ENCODE assay signal across 11 cellular contexts in genomic region chr11:45209480-45209879, GRCh38.
DNase-seq lines count a peak whose midpoint lies in the region; ATAC-seq and TF ChIP-seq lines count a peak whose summit lies in the region.
"Had no signal": no experiment of that assay in that cellular context is flagged by ENCODE, and none has a peak within 500 bp of the region (broad histone marks: within the 10 kb centered on the region; RNA-seq: fewer than 3 reads in every experiment).

No MANE protein-coding gene starts in this region.

- WGBS in psoas muscle, 3 donors: 31 to 51% (median 41%) methylated on average over 11 of the region's 11 CpGs

- peak; percentile 69 for DNase-seq in NCI-H1092 treated with DMSO at 0.1 percent for 48 hours (lab: John Stamatoyannopoulos, UW)
- no peak for DNase-seq in NCI-H1092 (lab: John Stamatoyannopoulos, UW)
- DNase-seq in psoas muscle: no peak
- DNase-seq in uterus: no peak
- DNase-seq in anterior cingulate cortex (lab: John Stamatoyannopoulos, UW): no peak
- DNase-seq in GM03348 (ENCODE audit: low spot score): no peak
- DNase-seq: amniotic stem cell; NCI-H146; stimulated activated naive CD4-positive, alpha-beta T cell treated with Interleukin-2 at 50 U/mL for 16 hours had no signal

- TF ChIP-seq CTCF in psoas muscle (IDR thresholded peaks at IDR 0.05) (no peak), uterus (IDR thresholded peaks at IDR 0.05) (no peak)

- no peak for TF ChIP-seq POLR2A in uterus (IDR thresholded peaks at IDR 0.05)

- H3K27me3 ChIP-seq in iPS-18a (ENCODE audit: control insufficient read depth, insufficient read depth, low read length): no peaks in the 10 kb centered on the region
- H3K27me3 ChIP-seq in psoas muscle (ENCODE audit: insufficient read depth in 3 of 3, low read length in 2 of 3): no peaks in the 10 kb centered on the region
- no peaks in the 10 kb centered on the region for H3K27me3 ChIP-seq in uterus

- peaks cover 10% of the 10 kb centered on the region for H3K4me1 ChIP-seq in iPS-18a (ENCODE audit: control insufficient read depth, low read depth, low read length)
- peaks cover 27% of the 10 kb centered on the region for H3K4me1 ChIP-seq in psoas muscle
- H3K4me1 ChIP-seq in uterus: peaks cover 0 to 20% of the 10 kb centered on the region in 2 donors

- H3K9me3 ChIP-seq in iPS-18a (ENCODE audit: control insufficient read depth, low read depth, low read length): no peaks in the 10 kb centered on the region
- no peaks in the 10 kb centered on the region for H3K9me3 ChIP-seq in psoas muscle
- H3K9me3 ChIP-seq in uterus: no peaks in the 10 kb centered on the region

- H3K9ac ChIP-seq in iPS-18a (ENCODE audit: low read length): peak overlapping the region; percentile 34

- H3K36me3 ChIP-seq in iPS-18a (ENCODE audit: control insufficient read depth, low read depth, low read length): no peaks in the 10 kb centered on the region
- peaks cover 0 to 13% of the 10 kb centered on the region in 2 donors for H3K36me3 ChIP-seq in psoas muscle (ENCODE audit: insufficient read depth in 1 of 2, low read depth in 1 of 2)
- H3K36me3 ChIP-seq in uterus: no peaks in the 10 kb centered on the region

- ATAC-seq in psoas muscle (peak in 2 of 4 donors; percentile 3 to 5), HG03175 (IDR thresholded peaks at IDR 0.05; ENCODE audit: unreplicated experiment) (no peak)

- intact Hi-C loops in psoas muscle (cut with DNase I) (no loop called here), uterus (cut with DNase I; ENCODE audit: low total_unique reads) (no loop called here)

- H3K4me3 ChIP-seq in iPS-18a (ENCODE audit: low read length) (no peak overlapping the region), psoas muscle (peak overlapping the region; percentile 37), uterus (peak overlapping the region in 1 of 2 donors; percentile 15)

- H3K27ac ChIP-seq in iPS-18a (ENCODE audit: low read length) (no peak overlapping the region), psoas muscle (peak overlapping the region; percentile 63), uterus (peak overlapping the region; percentile 86 to 97)
